In genomic region chrX:47482065-47482511, GRCh38 we compare ENCODE assay signal across 9 cellular contexts. TPM values are rescaled to one million over a fixed set of nuclear protein-coding genes. Genes with fewer than 3 reads are reported as not detected.
DNase-seq lines count a peak whose midpoint lies in the region; ATAC-seq, FAIRE-seq and TF ChIP-seq lines count a peak whose summit lies in the region.
"Had no signal": no experiment of that assay in that cellular context is flagged by ENCODE, and none has a peak within 500 bp of the region (broad histone marks: within the 10 kb centered on the region; RNA-seq: fewer than 3 reads in every experiment).

No MANE protein-coding gene starts in this region.

- DNase-seq in activated T-cell treated with anti-CD3 and anti-CD28 coated beads for 4 hours (peak; percentile 0), H1 (ENCODE audit: low read depth in 1 of 2, low spot score in 2 of 2) (no peak), prostate gland (ENCODE audit: low spot score) (no peak)
- DNase-seq in activated T-cell treated with anti-CD3 and anti-CD28 coated beads, Interleukin-2, amount 50 U/mL, for 1 hour = no peak
- DNase-seq in activated effector memory CD4-positive, alpha-beta T cell treated with anti-CD3 and anti-CD28 coated beads, Interleukin-2, amount 50 U/mL, for 16 hours = no peak

- no peak overlapping the region for H3K27ac ChIP-seq in H1 (ENCODE audit: low read depth, low read length)
- peak overlapping the region; percentile 92 to 93 for H3K27ac ChIP-seq in prostate gland

- H3K4ac ChIP-seq in H1 (replicated peaks; ENCODE audit: insufficient read length, low read depth, low read length) = no peak overlapping the region

- 13% methylated on average over 4 of the region's 8 CpGs; no CpG with 5 or more reads in 1 of the 2 experiments for WGBS in H1 (ENCODE audit: extremely low coverage in 1 of 2, insufficient coverage in 1 of 2, insufficient read length in 1 of 2, insufficient replicate concordance in 2 of 2, low coverage in 1 of 2, low lambda C conversion rate in 2 of 2, missing lambda C conversion rate in 1 of 2), 2 experiments
- 6% methylated on average over 8 of the region's 8 CpGs for WGBS in prostate gland

- H2BK15ac ChIP-seq in H1 (ENCODE audit: low read length) = no peak overlapping the region

- H2AFZ ChIP-seq in Loucy (ENCODE audit: low read length) (peak overlapping the region; percentile 81), H1 (ENCODE audit: low read length) (peak overlapping the region; percentile 85; the same call in 1 of the 2 replicates)

- no peak for TF ChIP-seq POLR2A in H1 (IDR thresholded peaks at IDR 0.05; ENCODE audit: control extremely low read depth in 1 of 2, low read depth in 2 of 2, low read length in 2 of 2)
- no peak for TF ChIP-seq POLR2A in prostate gland (IDR thresholded peaks at IDR 0.05)

- H3K36me3 ChIP-seq in Loucy (ENCODE audit: insufficient read depth, low read length) (no peaks in the 10 kb centered on the region), H1 (ENCODE audit: control insufficient read depth in 2 of 4, insufficient read depth in 4 of 4, low read length in 3 of 4) (no peaks in the 10 kb centered on the region), prostate gland (no peaks in the 10 kb centered on the region)

- H2AK5ac ChIP-seq in H1 (ENCODE audit: low read depth, low read length) = no peak overlapping the region

- H3K18ac ChIP-seq in H1 (ENCODE audit: extremely low read depth, low read length) = no peak overlapping the region

- no peaks in the 10 kb centered on the region for H3K79me1 ChIP-seq in H1 (ENCODE audit: low read depth, low read length)

- intact Hi-C loops in prostate gland (cut with DNase I) = no loop called here

- no peak overlapping the region for H3K14ac ChIP-seq in H1 (ENCODE audit: insufficient read length)

- no peak overlapping the region for H2BK5ac ChIP-seq in H1 (ENCODE audit: low read depth, low read length)

- H3K4me2 ChIP-seq in Loucy (ENCODE audit: low read depth, low read length, poor library complexity, severe bottlenecking) (peak overlapping the region; percentile 97), H1 (ENCODE audit: insufficient read depth in 1 of 2, low read depth in 2 of 2, low read length in 2 of 2) (peak overlapping the region; percentile 70 to 76)

- POLR2A ChIA-PET in H1 (lab: Charles Lee; ENCODE audit: partially characterized antibody) = interaction anchor here (0.6 to 1.4 kb wide), 7 partner anchors 9 to 264 kb away, joined by 3 to 6 read pairs (median 3); no protein-coding TSS in a partner anchor

- no peak overlapping the region for H2BK120ac ChIP-seq in H1 (replicated peaks; ENCODE audit: low read depth, low read length)

- H3K9ac ChIP-seq in Loucy (ENCODE audit: low read depth, low read length, poor library complexity, severe bottlenecking) (peak overlapping the region; percentile 83), H1 (replicated peaks in 1 of 4; ENCODE audit: extremely low read depth in 1 of 4, low read depth in 3 of 4, low read length in 3 of 4) (peak overlapping the region in 3 of 4 experiments; percentile 67 to 95 (median 89); a peak in 6 of 7 replicates)

- H3K79me2 ChIP-seq in Loucy (ENCODE audit: insufficient read depth, low read length) (peaks cover 44% of the 10 kb centered on the region), H1 (ENCODE audit: control insufficient read depth in 1 of 2, insufficient read depth in 2 of 2, low read length in 2 of 2) (peaks cover 0 to 19% of the 10 kb centered on the region in 2 experiments; a peak in 2 of 4 replicates)

- TF ChIP-seq CTCF in Loucy (conservative IDR thresholded peaks at IDR 0.05; ENCODE audit: low read length) (no peak), H1 (IDR thresholded peaks at IDR 0.05; ENCODE audit: control extremely low read depth in 1 of 3, insufficient read depth in 1 of 3, low read depth in 1 of 3, low read length in 3 of 3) (no peak), prostate gland (IDR thresholded peaks at IDR 0.05) (no peak)

- FAIRE-seq in H1 (lab: Jason Lieb, UNC) = no peak
- FAIRE-seq: endometrium had no signal

- H2BK20ac ChIP-seq in H1 (ENCODE audit: low read length) = no peak overlapping the region

- H3K9me2 ChIP-seq in Loucy (replicated peaks; ENCODE audit: low read depth, low read length) = no peaks in the 10 kb centered on the region

- H4K91ac ChIP-seq in H1 (replicated peaks; ENCODE audit: insufficient read length, low read length) = no peak overlapping the region

- TF ChIP-seq RAD21 in H1 (IDR thresholded peaks at IDR 0.05 in 1 of 2, conservative IDR thresholded peaks at IDR 0.05 in 1 of 2; ENCODE audit: low read depth in 2 of 2, low read length in 2 of 2) = no peak

- peaks cover 12% of the 10 kb centered on the region for H3K4me1 ChIP-seq in Loucy (ENCODE audit: insufficient read depth, low read length, poor library complexity, severe bottlenecking)
- H3K4me1 ChIP-seq in H1 (replicated peaks in 1 of 4; ENCODE audit: control insufficient read depth in 3 of 4, insufficient read depth in 4 of 4, low read length in 3 of 4) = peaks cover 0 to 2% (median 0%) of the 10 kb centered on the region in 4 experiments; a peak in 2 of 7 replicates
- no peaks in the 10 kb centered on the region for H3K4me1 ChIP-seq in prostate gland (replicated peaks)

- H3K56ac ChIP-seq in H1 (replicated peaks; ENCODE audit: insufficient read length, low read depth, low read length) = no peak overlapping the region

- no peak for TF ChIP-seq EP300 in H1 (IDR thresholded peaks at IDR 0.05; ENCODE audit: borderline replicate concordance in 1 of 2, low read depth in 2 of 2, low read length in 2 of 2)

- H3K4me3 ChIP-seq in Loucy (ENCODE audit: low read length, poor library complexity, severe bottlenecking) = peak overlapping the region; percentile 88
- H3K4me3 ChIP-seq in H1 (ENCODE audit: extremely low read depth in 1 of 4, insufficient read depth in 2 of 4, low read depth in 3 of 4, low read length in 4 of 4) = peak overlapping the region; percentile 40 to 86 (median 82)
- peak overlapping the region; percentile 64 to 68 for H3K4me3 ChIP-seq in prostate gland

- no peak overlapping the region for H4K8ac ChIP-seq in H1 (ENCODE audit: extremely low read depth, insufficient read depth, low read length)

- H3K27me3 ChIP-seq in Loucy (ENCODE audit: insufficient read depth, low read length, poor library complexity, severe bottlenecking) (no peaks in the 10 kb centered on the region), H1 (replicated peaks in 1 of 4; ENCODE audit: control insufficient read depth in 3 of 4, extremely low read depth in 1 of 4, insufficient read depth in 3 of 4, low read length in 3 of 4) (no peaks in the 10 kb centered on the region), prostate gland (replicated peaks; ENCODE audit: insufficient read depth) (no peaks in the 10 kb centered on the region)

- peaks cover 6% of the 10 kb centered on the region; the same call in 1 of the 2 replicates for H3K23me2 ChIP-seq in H1 (ENCODE audit: low read depth, low read length)

- H3K9me3 ChIP-seq in Loucy (ENCODE audit: insufficient read depth, low read depth, low read length) = no peaks in the 10 kb centered on the region
- H3K9me3 ChIP-seq in H1 (ENCODE audit: insufficient read depth in 2 of 2, low read depth in 1 of 2, low read length in 1 of 2) = no peaks in the 10 kb centered on the region
- no peaks in the 10 kb centered on the region for H3K9me3 ChIP-seq in prostate gland

- no peak overlapping the region for H2BK12ac ChIP-seq in H1 (ENCODE audit: low read depth, low read length)

- CTCF ChIA-PET in H1 (lab: Charles Lee; ENCODE audit: partially characterized antibody) = no interaction called here

- ATAC-seq in HG03342 (IDR thresholded peaks at IDR 0.05; ENCODE audit: unreplicated experiment) = no peak
- ATAC-seq in GM18519 (IDR thresholded peaks at IDR 0.05; ENCODE audit: low FRiP score, unreplicated experiment) = no peak

- no peaks in the 10 kb centered on the region for H4K20me1 ChIP-seq in Loucy (ENCODE audit: insufficient read depth, low read length, poor library complexity, severe bottlenecking)
- no peaks in the 10 kb centered on the region for H4K20me1 ChIP-seq in H1 (replicated peaks in 1 of 2; ENCODE audit: control insufficient read depth in 1 of 2, insufficient read depth in 2 of 2, low read length in 2 of 2)

- H4K5ac ChIP-seq in H1 (ENCODE audit: insufficient read length, low read depth, low read length) = no peak overlapping the region

- H3K23ac ChIP-seq in H1 (ENCODE audit: insufficient read length) = no peak overlapping the region

- H3F3A ChIP-seq in Loucy (ENCODE audit: low read depth) = no peaks in the 10 kb centered on the region

TF ChIP-seq in H1, 55 proteins besides CTCF, POLR2A, EP300 and RAD21:
- TF ChIP-seq SUZ12 (IDR thresholded peaks at IDR 0.05; ENCODE audit: low read length) (no peak), POLR2AphosphoS5 (IDR thresholded peaks at IDR 0.05; ENCODE audit: low read depth, low read length) (no peak), SIRT6 (IDR thresholded peaks at IDR 0.05; ENCODE audit: low read length) (no peak), HDAC2 (IDR thresholded peaks at IDR 0.05; ENCODE audit: borderline replicate concordance in 1 of 2, low read depth in 2 of 2, low read length in 2 of 2) (no peak), RXRA (IDR thresholded peaks at IDR 0.05; ENCODE audit: insufficient read depth, low read depth, low read length) (no peak), SP1 (IDR thresholded peaks at IDR 0.05; ENCODE audit: low read depth, low read length) (no peak)

RNA-seq across cellular contexts. Expression of gene ZNF41, which starts 0.9 kb away (rescaled TPM):
- 4.5 and 5.3 TPM in 2 replicates for total RNA-seq in H1 (2021; fragmentation: NEBNext Ultra II Directional; extraction: Animal tissue kit (Norgen Biotek cat#: 25700))
- 1.2 and 1.8 TPM in 2 replicates for polyA plus RNA-seq in H1 (2011; rRNA removed)
- 2.3 TPM for polyA plus RNA-seq in H1 (2011; cell fraction: cytosol; rRNA removed)
- polyA plus RNA-seq in H1 (2011; cell fraction: nucleus; rRNA removed) = 2.8 TPM
- polyA plus RNA-seq in H1 (2012, experiment 1 of 2) = 2.6 to 3.5 TPM (median 2.9 TPM) in 4 replicates
- polyA plus RNA-seq in H1 (2012, experiment 2 of 2) = 0.14 TPM
- polyA plus RNA-seq in H1 (2013, experiment 1 of 2) = 3.2 TPM
- polyA plus RNA-seq in H1 (2013, experiment 2 of 2) = 3.1 TPM
- polyA minus RNA-seq in H1 (2011; rRNA and poly(A)+ RNA removed) = 6.2 and 7.1 TPM in 2 replicates
- 3.1 TPM for polyA minus RNA-seq in H1 (2011; cell fraction: cytosol; rRNA and poly(A)+ RNA removed)
- 5.7 TPM for polyA minus RNA-seq in H1 (2011; cell fraction: nucleus; rRNA and poly(A)+ RNA removed)
- 10 to 100 TPM in 1 of 2 donors, 1 to 10 TPM in 1; 8.3 to 12.3 TPM for total RNA-seq in prostate gland
